ENCODE assay signal across 11 cellular contexts in genomic region chr11:78168539-78169477, GRCh38. TPM values are rescaled to one million over a fixed set of nuclear protein-coding genes. Genes with fewer than 3 reads are reported as not detected.
DNase-seq lines count a peak whose midpoint lies in the region; ATAC-seq lines count a peak whose summit lies in the region.
"Had no signal": no experiment of that assay in that cellular context is flagged by ENCODE, and none has a peak within 500 bp of the region (broad histone marks: within the 10 kb centered on the region; RNA-seq: fewer than 3 reads in every experiment).

No MANE protein-coding gene starts in this region.

- peak overlapping the region; percentile 35 for H3K18ac ChIP-seq in neuronal stem cell (ENCODE audit: low read length)

- H4K8ac ChIP-seq in neuronal stem cell (ENCODE audit: low read depth, low read length), result no peak overlapping the region

- H3K36me3 ChIP-seq in ACC112 (ENCODE audit: insufficient read depth, low read length) (peaks cover 1% of the 10 kb centered on the region; the same call in 1 of the 2 replicates), adipocyte (ENCODE audit: control insufficient read depth, insufficient read depth, low read length, severe bottlenecking) (peaks cover 16% of the 10 kb centered on the region), neuronal stem cell (replicated peaks in 1 of 2; ENCODE audit: control insufficient read depth in 2 of 2, insufficient read depth in 2 of 2, low read length in 2 of 2) (peaks cover 0 to 5% of the 10 kb centered on the region in 2 donors)

- H3K27ac ChIP-seq in ACC112 (ENCODE audit: low read depth, low read length) (peak overlapping the region; percentile 98), neuronal stem cell (replicated peaks; ENCODE audit: low read length) (no peak overlapping the region)
- H3K27ac ChIP-seq: VCaP had no signal

- peak; percentile 94 for ATAC-seq in Right ventricle myocardium inferior
- ATAC-seq in HG03565 (IDR thresholded peaks at IDR 0.05; ENCODE audit: unreplicated experiment), result no peak
- ATAC-seq in GM18868 (IDR thresholded peaks at IDR 0.05; ENCODE audit: unreplicated experiment), result no peak

- H3K4me3 ChIP-seq in ACC112 (ENCODE audit: low read depth, low read length) (no peak overlapping the region), adipocyte (ENCODE audit: low read length) (peak overlapping the region; percentile 30), neuronal stem cell (ENCODE audit: low read length in 2 of 2) (no peak overlapping the region)

- H2AFZ ChIP-seq in ACC112 (ENCODE audit: low read length, unreplicated experiment) (peak overlapping the region; percentile 86), neuronal stem cell (ENCODE audit: low read length) (no peak overlapping the region)

- no peak overlapping the region for H2AK5ac ChIP-seq in neuronal stem cell (ENCODE audit: low read depth, low read length)

- H3K4me1 ChIP-seq in ACC112 (ENCODE audit: control insufficient read depth, insufficient read depth, low read length, unreplicated experiment) (peaks cover 20% of the 10 kb centered on the region), adipocyte (ENCODE audit: control insufficient read depth, insufficient read depth, low read length) (peaks cover 39% of the 10 kb centered on the region), neuronal stem cell (ENCODE audit: control insufficient read depth in 2 of 2, insufficient read depth in 1 of 2, low read depth in 1 of 2, low read length in 2 of 2) (no peaks in the 10 kb centered on the region)

- H3K4ac ChIP-seq in neuronal stem cell (ENCODE audit: low read length), result no peak overlapping the region

- peaks cover 2% of the 10 kb centered on the region for H3K79me1 ChIP-seq in neuronal stem cell (ENCODE audit: low read depth, low read length)

- H3K23ac ChIP-seq in neuronal stem cell (ENCODE audit: low read depth, low read length, poor library complexity), result peak overlapping the region; percentile 48

- intact Hi-C loops in Right ventricle myocardium inferior (cut with DNase I), result loop anchor here (1.0 to 10.0 kb wide), 3 partner anchors 18 to 406 kb away; partner anchors contain the start of genes ALG8 and NARS2

- H4K91ac ChIP-seq in neuronal stem cell (ENCODE audit: low read depth, low read length, poor library complexity), result no peak overlapping the region

- H2BK12ac ChIP-seq in neuronal stem cell (ENCODE audit: low read length), result no peak overlapping the region

- H3K27me3 ChIP-seq in ACC112 (ENCODE audit: insufficient read depth, low read length) (no peaks in the 10 kb centered on the region), adipocyte (replicated peaks; ENCODE audit: control insufficient read depth, insufficient read depth, low read length) (no peaks in the 10 kb centered on the region), neuronal stem cell (ENCODE audit: control insufficient read depth in 3 of 3, insufficient read depth in 3 of 3, low read depth in 1 of 3, low read length in 3 of 3) (no peaks in the 10 kb centered on the region)

- no CpG with 5 or more reads among the region's 17 CpGs for WGBS in neuronal stem cell (ENCODE audit: extremely low coverage in 2 of 2, insufficient read length in 2 of 2, insufficient replicate concordance in 1 of 2), 2 donors

- no peak overlapping the region for H2BK5ac ChIP-seq in neuronal stem cell (ENCODE audit: low read length)

- H3K9me3 ChIP-seq in adipocyte (ENCODE audit: control insufficient read depth, low read length), result no peaks in the 10 kb centered on the region
- no peaks in the 10 kb centered on the region for H3K9me3 ChIP-seq in neuronal stem cell (replicated peaks in 1 of 2; ENCODE audit: control insufficient read depth in 2 of 2, insufficient read depth in 1 of 2, low read depth in 1 of 2, low read length in 2 of 2)

- H3K4me2 ChIP-seq in neuronal stem cell (ENCODE audit: insufficient read depth, low read length, poor library complexity, severe bottlenecking), result no peak overlapping the region

- H3K14ac ChIP-seq in neuronal stem cell (ENCODE audit: low read length), result no peak overlapping the region

- H2BK15ac ChIP-seq in neuronal stem cell (ENCODE audit: low read length), result no peak overlapping the region

- H3K79me2 ChIP-seq in ACC112 (ENCODE audit: control insufficient read depth, insufficient read depth, low read length, unreplicated experiment), result no peaks in the 10 kb centered on the region

- DNase-seq in adipocyte (ENCODE audit: low read depth) (peak; percentile 86), Right ventricle myocardium inferior (ENCODE audit: missing footprints) (peak; percentile 90), neuronal stem cell (ENCODE audit: low spot score) (no peak), NCI-H226 (no peak)
- DNase-seq in stimulated activated CD4-positive, alpha-beta T cell treated with anti-CD3 and anti-CD28 coated beads, Interleukin-4, amount 100 ng/mL, for 24 hours, result no peak
- DNase-seq: central memory CD4-positive, alpha-beta T cell; NCI-H526 treated with DMSO at 0.1 percent for 48 hours had no signal

- H3K9ac ChIP-seq in adipocyte (ENCODE audit: low read length) (peak overlapping the region; percentile 65), neuronal stem cell (ENCODE audit: low read depth, low read length, poor library complexity) (no peak overlapping the region)

- H2BK120ac ChIP-seq in neuronal stem cell (ENCODE audit: low read depth, low read length), result no peak overlapping the region

RNA-seq across cellular contexts. Expression of gene KCTD21, which starts 19.6 kb away (rescaled TPM):
- total RNA-seq in Right ventricle myocardium inferior, result 10.6 TPM
- 2.4 TPM for polyA plus RNA-seq in neuronal stem cell (2013, experiment 1 of 2)
- 2.6 TPM for polyA plus RNA-seq in neuronal stem cell (2013, experiment 2 of 2)

RNA-seq across cellular contexts. Expression of gene USP35, which starts 19.9 kb away (rescaled TPM):
- total RNA-seq in Right ventricle myocardium inferior, result 6.2 TPM
- polyA plus RNA-seq in neuronal stem cell (2013, experiment 1 of 2), result 4.6 TPM
- 4.7 TPM for polyA plus RNA-seq in neuronal stem cell (2013, experiment 2 of 2)

RNA-seq across cellular contexts. Expression of gene ALG8, which starts 29.4 kb away (rescaled TPM):
- total RNA-seq in Right ventricle myocardium inferior, result 16.7 TPM
- polyA plus RNA-seq in neuronal stem cell (2013, experiment 1 of 2), result 67.7 TPM
- polyA plus RNA-seq in neuronal stem cell (2013, experiment 2 of 2), result 67.9 TPM

Comparison
In these comparisons a context has a peak if more than half of its experiments do, and no peak if none do; other contexts are left out.
1. DNase-seq: peak in adipocyte (single experiment) and Right ventricle myocardium inferior (single experiment); none in neuronal stem cell (single experiment), NCI-H226 (single experiment) and stimulated activated CD4-positive, alpha-beta T cell treated with anti-CD3 and anti-CD28 coated beads, Interleukin-4, amount 100 ng/mL, for 24 hours (single experiment).